1 cellular context compared by ENCODE assay signal in the genomic region with DNA sequence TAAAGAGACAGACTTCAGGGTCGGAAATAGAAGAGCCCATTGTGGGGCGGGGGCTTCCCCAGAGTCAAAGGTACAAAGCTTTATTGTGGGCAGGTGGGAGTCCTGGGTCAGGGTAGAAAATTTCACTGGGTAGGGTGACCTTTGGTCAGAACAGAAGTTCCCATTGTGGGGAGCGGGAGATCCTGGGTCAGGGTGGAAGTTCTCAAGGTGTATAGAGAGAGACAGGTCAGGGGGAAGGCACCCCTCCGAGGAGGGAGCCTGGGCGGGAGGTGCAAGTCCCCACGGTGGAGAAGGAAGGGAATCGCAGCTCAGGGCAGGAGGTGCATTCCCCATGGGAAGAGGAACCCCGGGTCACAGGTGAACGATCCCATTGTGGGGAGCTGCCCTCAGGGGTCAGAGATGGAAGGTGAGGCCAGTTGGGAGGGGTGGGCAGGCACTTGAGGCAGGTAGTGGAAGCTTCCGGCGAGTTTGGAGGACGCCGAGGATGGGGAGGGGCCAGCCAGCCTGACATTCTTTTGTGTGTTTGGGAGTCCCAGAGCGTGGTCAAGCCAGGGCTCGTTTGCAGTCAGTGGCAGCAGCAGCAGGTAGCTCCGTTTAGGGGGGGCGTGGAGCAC.
TF ChIP-seq lines count a peak whose summit lies in the region.

No MANE protein-coding gene starts in this region.

TF ChIP-seq in HepG2, 621 proteins besides CTCF, POLR2A, EP300 and RAD21 (continues in another document):
- TF ChIP-seq GATAD1 (CRISPR knock-in tag; IDR thresholded peaks at IDR 0.05) (no peak), SALL1 (CRISPR knock-in tag; IDR thresholded peaks at IDR 0.05) (peak; percentile 37; the same call in 1 of the 2 replicates), SMYD3 (CRISPR knock-in tag; IDR thresholded peaks at IDR 0.05) (no peak), SAP130 (CRISPR knock-in tag; IDR thresholded peaks at IDR 0.05; ENCODE audit: low read depth) (peak; percentile 52; the same call in 1 of the 2 replicates), DNMT1 (CRISPR knock-in tag; IDR thresholded peaks at IDR 0.05) (0 out of 2 replicates have a peak, but pooled peaks have one; percentile 33), SP2 (CRISPR knock-in tag; IDR thresholded peaks at IDR 0.05) (peak; percentile 41; the same call in 1 of the 2 replicates), RAD51 (IDR thresholded peaks at IDR 0.05; ENCODE audit: borderline replicate concordance) (no peak), RBM22 (optimal IDR thresholded peaks at IDR 0.05; ENCODE audit: low read length) (no peak), SP1 (IDR thresholded peaks at IDR 0.05) (no peak), SP1 (CRISPR knock-in tag; IDR thresholded peaks at IDR 0.05) (no peak), ZFY (CRISPR knock-in tag; IDR thresholded peaks at IDR 0.05) (no peak; the same call in 1 of the 2 replicates), ZNF335 (CRISPR knock-in tag; IDR thresholded peaks at IDR 0.05) (no peak), ZNF629 (CRISPR knock-in tag; conservative IDR thresholded peaks at IDR 0.05) (no peak), ZNF780A (CRISPR knock-in tag; IDR thresholded peaks at IDR 0.05) (peak; percentile 89), ZNF230 (CRISPR knock-in tag; IDR thresholded peaks at IDR 0.05) (no peak), ZNF660 (CRISPR knock-in tag; IDR thresholded peaks at IDR 0.05; ENCODE audit: borderline replicate concordance, low read depth) (no peak), LCORL (IDR thresholded peaks at IDR 0.05) (no peak), LCORL (CRISPR knock-in tag; IDR thresholded peaks at IDR 0.05) (no peak; the same call in 1 of the 2 replicates), GABPB1 (CRISPR knock-in tag; IDR thresholded peaks at IDR 0.05) (0 out of 2 replicates have a peak, but pooled peaks have one; percentile 17), ZNF274 (CRISPR knock-in tag; IDR thresholded peaks at IDR 0.05) (0 out of 2 replicates have a peak, but pooled peaks have one; percentile 48), ZNF326 (CRISPR knock-in tag; IDR thresholded peaks at IDR 0.05; ENCODE audit: borderline replicate concordance) (no peak), U2AF2 (IDR thresholded peaks at IDR 0.05; ENCODE audit: low read depth, low read length) (no peak), ZFYVE20 (CRISPR knock-in tag; IDR thresholded peaks at IDR 0.05; ENCODE audit: borderline replicate concordance, low read depth) (no peak), TGIF2 (CRISPR knock-in tag; IDR thresholded peaks at IDR 0.05) (no peak), ARID2 (CRISPR knock-in tag; IDR thresholded peaks at IDR 0.05; ENCODE audit: borderline replicate concordance) (peak; percentile 70; the same call in 1 of the 2 replicates), NR2F1 (CRISPR knock-in tag; IDR thresholded peaks at IDR 0.05) (peak in 1 of 2 experiments; percentile 14; a peak in 1 of 4 replicates), MTF2 (CRISPR knock-in tag; IDR thresholded peaks at IDR 0.05; ENCODE audit: borderline replicate concordance) (no peak), NRL (CRISPR knock-in tag; IDR thresholded peaks at IDR 0.05; ENCODE audit: borderline replicate concordance) (no peak), NR2F6 (IDR thresholded peaks at IDR 0.05) (peak; percentile 61; the same call in 1 of the 2 replicates), NR2F6 (CRISPR knock-in tag; IDR thresholded peaks at IDR 0.05) (peak; percentile 56), HNRNPL (IDR thresholded peaks at IDR 0.05; ENCODE audit: low read depth, low read length) (no peak), AGO1 (IDR thresholded peaks at IDR 0.05; ENCODE audit: low read depth, low read length, poor library complexity, severe bottlenecking) (peak; percentile 6), TMF1 (CRISPR knock-in tag; IDR thresholded peaks at IDR 0.05; ENCODE audit: low read depth) (no peak), ZNF253 (CRISPR knock-in tag; IDR thresholded peaks at IDR 0.05; ENCODE audit: borderline replicate concordance) (no peak), ZNF225 (CRISPR knock-in tag; IDR thresholded peaks at IDR 0.05) (no peak), HIVEP1 (CRISPR knock-in tag; IDR thresholded peaks at IDR 0.05) (peak; percentile 46; the same call in 1 of the 2 replicates), CBX2 (IDR thresholded peaks at IDR 0.05; ENCODE audit: low read depth, low read length) (no peak), CBX2 (CRISPR knock-in tag; IDR thresholded peaks at IDR 0.05; ENCODE audit: low read depth) (no peak)
- TF ChIP-seq, protein P1, sequence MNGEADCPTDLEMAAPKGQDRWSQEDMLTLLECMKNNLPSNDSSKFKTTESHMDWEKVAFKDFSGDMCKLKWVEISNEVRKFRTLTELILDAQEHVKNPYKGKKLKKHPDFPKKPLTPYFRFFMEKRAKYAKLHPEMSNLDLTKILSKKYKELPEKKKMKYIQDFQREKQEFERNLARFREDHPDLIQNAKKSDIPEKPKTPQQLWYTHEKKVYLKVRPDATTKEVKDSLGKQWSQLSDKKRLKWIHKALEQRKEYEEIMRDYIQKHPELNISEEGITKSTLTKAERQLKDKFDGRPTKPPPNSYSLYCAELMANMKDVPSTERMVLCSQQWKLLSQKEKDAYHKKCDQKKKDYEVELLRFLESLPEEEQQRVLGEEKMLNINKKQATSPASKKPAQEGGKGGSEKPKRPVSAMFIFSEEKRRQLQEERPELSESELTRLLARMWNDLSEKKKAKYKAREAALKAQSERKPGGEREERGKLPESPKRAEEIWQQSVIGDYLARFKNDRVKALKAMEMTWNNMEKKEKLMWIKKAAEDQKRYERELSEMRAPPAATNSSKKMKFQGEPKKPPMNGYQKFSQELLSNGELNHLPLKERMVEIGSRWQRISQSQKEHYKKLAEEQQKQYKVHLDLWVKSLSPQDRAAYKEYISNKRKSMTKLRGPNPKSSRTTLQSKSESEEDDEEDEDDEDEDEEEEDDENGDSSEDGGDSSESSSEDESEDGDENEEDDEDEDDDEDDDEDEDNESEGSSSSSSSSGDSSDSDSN (CRISPR knock-in tag; IDR thresholded peaks at IDR 0.05), result no peak; the same call in none of the 2 replicates
- TF ChIP-seq, protein P2, sequence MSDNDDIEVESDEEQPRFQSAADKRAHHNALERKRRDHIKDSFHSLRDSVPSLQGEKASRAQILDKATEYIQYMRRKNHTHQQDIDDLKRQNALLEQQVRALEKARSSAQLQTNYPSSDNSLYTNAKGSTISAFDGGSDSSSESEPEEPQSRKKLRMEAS (IDR thresholded peaks at IDR 0.05), result no peak
- TF ChIP-seq, protein P3, sequence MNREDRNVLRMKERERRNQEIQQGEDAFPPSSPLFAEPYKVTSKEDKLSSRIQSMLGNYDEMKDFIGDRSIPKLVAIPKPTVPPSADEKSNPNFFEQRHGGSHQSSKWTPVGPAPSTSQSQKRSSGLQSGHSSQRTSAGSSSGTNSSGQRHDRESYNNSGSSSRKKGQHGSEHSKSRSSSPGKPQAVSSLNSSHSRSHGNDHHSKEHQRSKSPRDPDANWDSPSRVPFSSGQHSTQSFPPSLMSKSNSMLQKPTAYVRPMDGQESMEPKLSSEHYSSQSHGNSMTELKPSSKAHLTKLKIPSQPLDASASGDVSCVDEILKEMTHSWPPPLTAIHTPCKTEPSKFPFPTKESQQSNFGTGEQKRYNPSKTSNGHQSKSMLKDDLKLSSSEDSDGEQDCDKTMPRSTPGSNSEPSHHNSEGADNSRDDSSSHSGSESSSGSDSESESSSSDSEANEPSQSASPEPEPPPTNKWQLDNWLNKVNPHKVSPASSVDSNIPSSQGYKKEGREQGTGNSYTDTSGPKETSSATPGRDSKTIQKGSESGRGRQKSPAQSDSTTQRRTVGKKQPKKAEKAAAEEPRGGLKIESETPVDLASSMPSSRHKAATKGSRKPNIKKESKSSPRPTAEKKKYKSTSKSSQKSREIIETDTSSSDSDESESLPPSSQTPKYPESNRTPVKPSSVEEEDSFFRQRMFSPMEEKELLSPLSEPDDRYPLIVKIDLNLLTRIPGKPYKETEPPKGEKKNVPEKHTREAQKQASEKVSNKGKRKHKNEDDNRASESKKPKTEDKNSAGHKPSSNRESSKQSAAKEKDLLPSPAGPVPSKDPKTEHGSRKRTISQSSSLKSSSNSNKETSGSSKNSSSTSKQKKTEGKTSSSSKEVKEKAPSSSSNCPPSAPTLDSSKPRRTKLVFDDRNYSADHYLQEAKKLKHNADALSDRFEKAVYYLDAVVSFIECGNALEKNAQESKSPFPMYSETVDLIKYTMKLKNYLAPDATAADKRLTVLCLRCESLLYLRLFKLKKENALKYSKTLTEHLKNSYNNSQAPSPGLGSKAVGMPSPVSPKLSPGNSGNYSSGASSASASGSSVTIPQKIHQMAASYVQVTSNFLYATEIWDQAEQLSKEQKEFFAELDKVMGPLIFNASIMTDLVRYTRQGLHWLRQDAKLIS (CRISPR knock-in tag; IDR thresholded peaks at IDR 0.05), result no peak
- TF ChIP-seq, protein P4, sequence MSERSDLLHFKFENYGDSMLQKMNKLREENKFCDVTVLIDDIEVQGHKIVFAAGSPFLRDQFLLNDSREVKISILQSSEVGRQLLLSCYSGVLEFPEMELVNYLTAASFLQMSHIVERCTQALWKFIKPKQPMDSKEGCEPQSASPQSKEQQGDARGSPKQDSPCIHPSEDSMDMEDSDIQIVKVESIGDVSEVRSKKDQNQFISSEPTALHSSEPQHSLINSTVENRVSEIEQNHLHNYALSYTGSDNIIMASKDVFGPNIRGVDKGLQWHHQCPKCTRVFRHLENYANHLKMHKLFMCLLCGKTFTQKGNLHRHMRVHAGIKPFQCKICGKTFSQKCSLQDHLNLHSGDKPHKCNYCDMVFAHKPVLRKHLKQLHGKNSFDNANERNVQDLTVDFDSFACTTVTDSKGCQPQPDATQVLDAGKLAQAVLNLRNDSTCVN (CRISPR knock-in tag; IDR thresholded peaks at IDR 0.05; ENCODE audit: borderline replicate concordance), result no peak
- TF ChIP-seq, protein P5, sequence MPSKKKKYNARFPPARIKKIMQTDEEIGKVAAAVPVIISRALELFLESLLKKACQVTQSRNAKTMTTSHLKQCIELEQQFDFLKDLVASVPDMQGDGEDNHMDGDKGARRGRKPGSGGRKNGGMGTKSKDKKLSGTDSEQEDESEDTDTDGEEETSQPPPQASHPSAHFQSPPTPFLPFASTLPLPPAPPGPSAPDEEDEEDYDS (CRISPR knock-in tag; IDR thresholded peaks at IDR 0.05), result no peak
- TF ChIP-seq, protein P6, sequence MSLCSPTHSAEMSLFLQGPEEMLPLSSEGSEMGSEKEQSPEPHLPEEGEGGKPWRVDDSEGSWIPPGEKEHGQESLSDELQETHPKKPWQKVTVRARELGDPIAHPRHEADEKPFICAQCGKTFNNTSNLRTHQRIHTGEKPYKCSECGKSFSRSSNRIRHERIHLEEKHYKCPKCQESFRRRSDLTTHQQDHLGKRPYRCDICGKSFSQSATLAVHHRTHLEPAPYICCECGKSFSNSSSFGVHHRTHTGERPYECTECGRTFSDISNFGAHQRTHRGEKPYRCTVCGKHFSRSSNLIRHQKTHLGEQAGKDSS (CRISPR knock-in tag; IDR thresholded peaks at IDR 0.05; ENCODE audit: borderline replicate concordance, low read depth), result no peak
- TF ChIP-seq, protein P7, sequence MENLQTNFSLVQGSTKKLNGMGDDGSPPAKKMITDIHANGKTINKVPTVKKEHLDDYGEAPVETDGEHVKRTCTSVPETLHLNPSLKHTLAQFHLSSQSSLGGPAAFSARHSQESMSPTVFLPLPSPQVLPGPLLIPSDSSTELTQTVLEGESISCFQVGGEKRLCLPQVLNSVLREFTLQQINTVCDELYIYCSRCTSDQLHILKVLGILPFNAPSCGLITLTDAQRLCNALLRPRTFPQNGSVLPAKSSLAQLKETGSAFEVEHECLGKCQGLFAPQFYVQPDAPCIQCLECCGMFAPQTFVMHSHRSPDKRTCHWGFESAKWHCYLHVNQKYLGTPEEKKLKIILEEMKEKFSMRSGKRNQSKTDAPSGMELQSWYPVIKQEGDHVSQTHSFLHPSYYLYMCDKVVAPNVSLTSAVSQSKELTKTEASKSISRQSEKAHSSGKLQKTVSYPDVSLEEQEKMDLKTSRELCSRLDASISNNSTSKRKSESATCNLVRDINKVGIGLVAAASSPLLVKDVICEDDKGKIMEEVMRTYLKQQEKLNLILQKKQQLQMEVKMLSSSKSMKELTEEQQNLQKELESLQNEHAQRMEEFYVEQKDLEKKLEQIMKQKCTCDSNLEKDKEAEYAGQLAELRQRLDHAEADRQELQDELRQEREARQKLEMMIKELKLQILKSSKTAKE (CRISPR knock-in tag; IDR thresholded peaks at IDR 0.05; ENCODE audit: borderline replicate concordance), result no peak
- TF ChIP-seq, protein P8, sequence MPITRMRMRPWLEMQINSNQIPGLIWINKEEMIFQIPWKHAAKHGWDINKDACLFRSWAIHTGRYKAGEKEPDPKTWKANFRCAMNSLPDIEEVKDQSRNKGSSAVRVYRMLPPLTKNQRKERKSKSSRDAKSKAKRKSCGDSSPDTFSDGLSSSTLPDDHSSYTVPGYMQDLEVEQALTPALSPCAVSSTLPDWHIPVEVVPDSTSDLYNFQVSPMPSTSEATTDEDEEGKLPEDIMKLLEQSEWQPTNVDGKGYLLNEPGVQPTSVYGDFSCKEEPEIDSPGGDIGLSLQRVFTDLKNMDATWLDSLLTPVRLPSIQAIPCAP (CRISPR knock-in tag; IDR thresholded peaks at IDR 0.05; ENCODE audit: low read depth), result no peak
- TF ChIP-seq, protein P9, sequence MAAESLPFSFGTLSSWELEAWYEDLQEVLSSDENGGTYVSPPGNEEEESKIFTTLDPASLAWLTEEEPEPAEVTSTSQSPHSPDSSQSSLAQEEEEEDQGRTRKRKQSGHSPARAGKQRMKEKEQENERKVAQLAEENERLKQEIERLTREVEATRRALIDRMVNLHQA (CRISPR knock-in tag; IDR thresholded peaks at IDR 0.05), result no peak
- TF ChIP-seq, protein P10, sequence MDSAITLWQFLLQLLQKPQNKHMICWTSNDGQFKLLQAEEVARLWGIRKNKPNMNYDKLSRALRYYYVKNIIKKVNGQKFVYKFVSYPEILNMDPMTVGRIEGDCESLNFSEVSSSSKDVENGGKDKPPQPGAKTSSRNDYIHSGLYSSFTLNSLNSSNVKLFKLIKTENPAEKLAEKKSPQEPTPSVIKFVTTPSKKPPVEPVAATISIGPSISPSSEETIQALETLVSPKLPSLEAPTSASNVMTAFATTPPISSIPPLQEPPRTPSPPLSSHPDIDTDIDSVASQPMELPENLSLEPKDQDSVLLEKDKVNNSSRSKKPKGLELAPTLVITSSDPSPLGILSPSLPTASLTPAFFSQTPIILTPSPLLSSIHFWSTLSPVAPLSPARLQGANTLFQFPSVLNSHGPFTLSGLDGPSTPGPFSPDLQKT (CRISPR knock-in tag; IDR thresholded peaks at IDR 0.05; ENCODE audit: borderline replicate concordance), result no peak
- TF ChIP-seq, protein P11, sequence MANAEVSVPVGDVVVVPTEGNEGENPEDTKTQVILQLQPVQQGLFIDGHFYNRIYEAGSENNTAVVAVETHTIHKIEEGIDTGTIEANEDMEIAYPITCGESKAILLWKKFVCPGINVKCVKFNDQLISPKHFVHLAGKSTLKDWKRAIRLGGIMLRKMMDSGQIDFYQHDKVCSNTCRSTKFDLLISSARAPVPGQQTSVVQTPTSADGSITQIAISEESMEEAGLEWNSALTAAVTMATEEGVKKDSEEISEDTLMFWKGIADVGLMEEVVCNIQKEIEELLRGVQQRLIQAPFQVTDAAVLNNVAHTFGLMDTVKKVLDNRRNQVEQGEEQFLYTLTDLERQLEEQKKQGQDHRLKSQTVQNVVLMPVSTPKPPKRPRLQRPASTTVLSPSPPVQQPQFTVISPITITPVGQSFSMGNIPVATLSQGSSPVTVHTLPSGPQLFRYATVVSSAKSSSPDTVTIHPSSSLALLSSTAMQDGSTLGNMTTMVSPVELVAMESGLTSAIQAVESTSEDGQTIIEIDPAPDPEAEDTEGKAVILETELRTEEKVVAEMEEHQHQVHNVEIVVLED (CRISPR knock-in tag; IDR thresholded peaks at IDR 0.05; ENCODE audit: borderline replicate concordance), result no peak
